Comparison of ENCODE assay signal across 29 cellular contexts in the genomic region with DNA sequence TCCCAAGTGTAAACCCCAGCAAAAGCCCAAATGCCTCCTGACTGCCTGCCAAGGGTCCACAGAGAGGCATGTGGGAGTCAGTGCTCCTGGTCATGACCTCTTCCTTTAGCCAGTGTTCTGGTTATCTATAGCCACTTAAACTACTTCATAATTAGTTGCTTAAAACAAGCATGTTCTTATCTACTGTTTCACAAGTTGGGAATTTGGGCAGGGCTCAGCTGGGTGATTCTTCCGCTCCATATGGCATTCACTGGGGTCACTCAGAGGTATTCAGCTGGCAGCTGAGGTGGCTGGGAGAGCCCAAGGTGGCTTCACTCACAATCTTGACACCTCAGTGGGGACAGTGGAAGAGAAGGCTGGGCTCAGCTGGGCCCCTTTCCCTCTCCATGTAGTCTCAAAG.
"Had no signal": no experiment of that assay in that cellular context is flagged by ENCODE, and none has a peak within 500 bp of the region (broad histone marks: within the 10 kb centered on the region; RNA-seq: fewer than 3 reads in every experiment).

No MANE protein-coding gene starts in this region.

- H3K27ac ChIP-seq: Peyer's patch, SJSA1, VCaP had no signal

- H3K27me3 Mint-ChIP-seq: brain had no signal

- H3K4me2 ChIP-seq: SK-N-SH had no signal

- H3K27me3 ChIP-seq: Peyer's patch, SJSA1 had no signal

- ATAC-seq: activated CD8-positive, alpha-beta T cell treated with anti-CD3 and anti-CD28 coated beads for 36 hours; activated naive CD4-positive, alpha-beta T cell treated with anti-CD3 and anti-CD28 coated beads, Interleukin-2, amount 50 U/mL, for 72 hours; activated T-cell treated with anti-CD3 and anti-CD28 coated beads, Interleukin-2, amount 50 U/mL, for 4 hours; PC-3 had no signal

- H3K9me2 ChIP-seq: SK-N-SH had no signal

- H3K4me3 Mint-ChIP-seq: activated B cell treated with CpG ODN at 0.5 μM for 24 hours; activated CD8-positive, alpha-beta T cell treated with anti-CD3 and anti-CD28 coated beads for 36 hours; activated naive CD4-positive, alpha-beta T cell treated with anti-CD3 and anti-CD28 coated beads for 36 hours; activated T-cell treated with anti-CD3 and anti-CD28 coated beads, Interleukin-2, amount 50 U/mL, for 4 hours; activated T-helper 1 cell treated with anti-CD3 and anti-CD28 coated beads, Interleukin-12 subunit alpha, Interleukin-12 subunit beta, Interleukin-2, Interleukin-4 antibody, amounts not matched to agents 30 ng/mL and 10 ng/mL and 1 ng/mL, durations not matched to agents 14 hours and 24 hours and 36 hours; brain; T-helper 1 cell treated with Interleukin-12 subunit alpha and Interleukin-12 subunit beta and Interleukin-4 antibody, amounts not matched to agents 30 μg/mL and 1 μg/mL, for 36 hours; T-helper 2 cell treated with Interferon-gamma antibody and Interleukin-4, amounts not matched to agents 5 μg/mL and 100 μg/mL, for 36 hours had no signal

- DNase-seq: activated B cell treated with CpG ODN at 0.5 μM for 24 hours; activated CD4-positive, alpha-beta T cell treated with anti-CD3 and anti-CD28 coated beads for 1 hour; activated CD4-positive, alpha-beta T cell treated with anti-CD3 and anti-CD28 coated beads for 48 hours; activated CD8-positive, alpha-beta T cell treated with anti-CD3 and anti-CD28 coated beads for 36 hours; activated gamma-delta T cell treated with Interleukin-2 at 50 U/mL for 16 hours; activated naive CD4-positive, alpha-beta T cell treated with anti-CD3 and anti-CD28 coated beads for 36 hours; activated T-cell treated with anti-CD3 and anti-CD28 coated beads for 4 hours; activated T-cell treated with anti-CD3 and anti-CD28 coated beads, Interleukin-2, amount 50 U/mL, for 4 hours; anterior cingulate cortex; central memory CD4-positive, alpha-beta T cell; NCI-H1092 treated with DMSO at 0.1 percent for 48 hours; NCI-H1417 treated with DMSO at 0.1 percent for 48 hours; NCI-H187 treated with DMSO at 0.1 percent for 48 hours; NCI-H2081; NCI-H345; NCI-H524 treated with DMSO at 0.1 percent for 48 hours; PC-3; Peyer's patch; RPMI8226; SHP77 treated with DMSO at 0.1 percent for 48 hours; SK-N-SH had no signal

- H3K9me3 ChIP-seq: SK-N-SH had no signal

- FAIRE-seq: colon had no signal

- H3K27ac Mint-ChIP-seq: activated B cell treated with CpG ODN at 0.5 μM for 24 hours; activated CD8-positive, alpha-beta T cell treated with anti-CD3 and anti-CD28 coated beads for 36 hours; activated naive CD4-positive, alpha-beta T cell treated with anti-CD3 and anti-CD28 coated beads for 36 hours; activated naive CD4-positive, alpha-beta T cell treated with anti-CD3 and anti-CD28 coated beads, Interleukin-2, amount 50 U/mL, for 72 hours; activated T-helper 1 cell treated with anti-CD3 and anti-CD28 coated beads, Interleukin-12 subunit alpha, Interleukin-12 subunit beta, Interleukin-2, Interleukin-4 antibody, amounts not matched to agents 30 ng/mL and 10 ng/mL and 1 ng/mL, durations not matched to agents 14 hours and 24 hours and 36 hours; brain; T-helper 1 cell treated with Interleukin-12 subunit alpha and Interleukin-12 subunit beta and Interleukin-4 antibody, amounts not matched to agents 30 μg/mL and 1 μg/mL, for 36 hours; T-helper 2 cell treated with Interferon-gamma antibody and Interleukin-4, amounts not matched to agents 5 μg/mL and 100 μg/mL, for 36 hours had no signal

- H3K4me3 ChIP-seq: Peyer's patch, SJSA1 had no signal

- H3K36me3 ChIP-seq: Peyer's patch, SJSA1 had no signal
